ENCODE assay signal across 8 cellular contexts in the genomic region with DNA sequence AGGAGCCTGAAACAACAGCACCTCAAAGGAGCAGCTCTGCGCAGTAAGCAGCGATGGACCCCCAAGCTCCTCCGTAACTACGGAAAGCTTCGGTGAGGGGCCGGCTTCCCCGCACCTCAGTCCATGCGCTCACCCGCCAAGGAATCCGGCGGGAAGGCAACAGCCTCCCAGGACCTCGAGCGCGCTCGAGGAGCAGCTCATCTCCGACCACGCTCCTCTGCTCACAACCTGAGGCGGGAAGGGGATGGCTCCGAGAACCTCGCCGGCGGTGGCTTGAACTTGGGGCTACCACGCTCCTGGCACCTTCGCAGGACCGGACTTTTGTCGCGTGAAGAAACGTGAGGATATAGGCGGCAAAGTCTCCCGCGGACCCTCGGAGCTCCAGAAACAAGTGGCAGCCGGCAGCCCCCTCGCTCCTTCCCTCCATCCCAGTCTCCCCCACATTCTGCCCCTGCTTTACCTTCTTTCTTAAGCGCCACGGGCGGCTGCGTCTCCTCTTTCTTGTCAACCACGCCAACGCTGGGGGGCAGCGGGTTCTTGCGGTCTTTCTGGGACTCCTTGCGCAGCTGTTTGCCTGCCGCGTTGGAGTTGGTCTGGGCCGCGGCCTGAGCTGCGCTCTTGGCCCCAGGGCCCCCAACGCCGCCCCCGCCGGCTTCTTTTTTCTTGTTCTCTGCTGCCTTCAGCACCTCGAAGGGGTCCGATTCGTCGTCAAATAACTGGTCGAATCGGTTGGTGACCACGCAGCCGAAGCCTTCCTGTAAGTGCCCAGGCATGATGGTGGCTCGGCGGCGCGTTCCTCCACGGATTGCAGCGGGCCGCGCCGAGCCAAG. TPM values are rescaled to one million over a fixed set of nuclear protein-coding genes. Genes with fewer than 3 reads are reported as not detected.
DNase-seq lines count a peak whose midpoint lies in the region; ATAC-seq, FAIRE-seq and TF ChIP-seq lines count a peak whose summit lies in the region.

No MANE protein-coding gene starts in this region.

- peak overlapping the region; percentile 95 for H3K27ac Mint-ChIP-seq in CD8-positive, alpha-beta T cell

- no peak for TF ChIP-seq EP300 in tibial nerve (IDR thresholded peaks at IDR 0.05)

- POLR2A ChIA-PET in CD8-positive, alpha-beta T cell (lab: Charles Lee): interaction anchor here (1.1 to 2.9 kb wide), 8 partner anchors 11 to 505 kb away, joined by 3 to 16 read pairs (median 5); partner anchors contain the start of genes DNAI4, GADD45A and MIER1

- H3K27me3 ChIP-seq in CD8-positive, alpha-beta T cell (ENCODE audit: insufficient read depth, low read length): no peaks in the 10 kb centered on the region
- H3K27me3 ChIP-seq in neutrophil (no peaks in the 10 kb centered on the region), tibial nerve (no peaks in the 10 kb centered on the region)

- intact Hi-C loops in CD8-positive, alpha-beta T cell (cut with DNase I, micrococcal nuclease): loop anchor here (1.0 to 10.0 kb wide), 9 partner anchors 73 to 504 kb away; partner anchors contain the start of genes SLC35D1 (in 2 of the 2) and GADD45A (in 1 of the 2)

- peaks cover 61% of the 10 kb centered on the region for H3K4me1 Mint-ChIP-seq in CD8-positive, alpha-beta T cell (ENCODE audit: low read depth)

- no peak for TF ChIP-seq CTCF in CD8-positive, alpha-beta T cell (IDR thresholded peaks at IDR 0.05)
- no peak for TF ChIP-seq CTCF in fibroblast of villous mesenchyme (IDR thresholded peaks at IDR 0.05; ENCODE audit: insufficient read depth, low read depth, low read length)
- no peak for TF ChIP-seq CTCF in neutrophil (IDR thresholded peaks at IDR 0.05)
- TF ChIP-seq CTCF in tibial nerve (IDR thresholded peaks at IDR 0.05): no peak

- peaks cover 10% of the 10 kb centered on the region for H3K36me3 ChIP-seq in CD8-positive, alpha-beta T cell (ENCODE audit: insufficient read depth, low read length)
- peaks cover 13% of the 10 kb centered on the region for H3K36me3 ChIP-seq in neutrophil
- H3K36me3 ChIP-seq in tibial nerve: peaks cover 0 to 15% (median 7%) of the 10 kb centered on the region in 3 donors

- 1% methylated on average over 61 to 64 of the region's 69 CpGs for WGBS in tibial nerve, 2 donors

- peak overlapping the region; percentile 86 for H3K27ac ChIP-seq in CD8-positive, alpha-beta T cell (ENCODE audit: low read depth, low read length)
- H3K27ac ChIP-seq in neutrophil (peak overlapping the region; percentile 65), tibial nerve (peak overlapping the region; percentile 88 to 96 (median 92))

- H3K27me3 Mint-ChIP-seq in CD8-positive, alpha-beta T cell (ENCODE audit: low read depth): no peaks in the 10 kb centered on the region

- no peak for FAIRE-seq in RCC 7860 (lab: Jason Lieb, UNC)

- TF ChIP-seq POLR2A in tibial nerve (IDR thresholded peaks at IDR 0.05): peak in 1 of 2 donors; percentile 89

- H3K4me3 ChIP-seq in CD8-positive, alpha-beta T cell (ENCODE audit: low read depth, low read length): peak overlapping the region; percentile 86
- H3K4me3 ChIP-seq in fibroblast of villous mesenchyme (ENCODE audit: low read depth, low read length) (peak overlapping the region; percentile 97), neutrophil (ENCODE audit: low read depth in 1 of 2, low read length in 1 of 2) (peak overlapping the region; percentile 92 to 96), tibial nerve (peak overlapping the region; percentile 82 to 87 (median 84))

- H3K9me3 ChIP-seq in CD8-positive, alpha-beta T cell (ENCODE audit: low read length): no peaks in the 10 kb centered on the region
- H3K9me3 ChIP-seq in neutrophil (no peaks in the 10 kb centered on the region), tibial nerve (no peaks in the 10 kb centered on the region)

- peak in 5 of 7 experiments; percentile 9 to 52 (median 27) for DNase-seq in CD8-positive, alpha-beta T cell
- peak; percentile 52 for DNase-seq in M059J (ENCODE audit: low read depth)
- peak; percentile 49 for DNase-seq in activated T-cell treated with anti-CD3 and anti-CD28 coated beads, Interleukin-2, amount 50 U/mL, for 1 hour
- no peak for DNase-seq in fibroblast of villous mesenchyme (ENCODE audit: low read depth)
- no peak for DNase-seq in tibial nerve (ENCODE audit: low spot score in 2 of 2)
- no peak for DNase-seq in RCC 7860 (ENCODE audit: low spot score)

- peaks cover 55% of the 10 kb centered on the region for H3K36me3 Mint-ChIP-seq in CD8-positive, alpha-beta T cell

- peaks cover 35% of the 10 kb centered on the region for H3K4me1 ChIP-seq in CD8-positive, alpha-beta T cell (ENCODE audit: insufficient read depth, low read length)
- H3K4me1 ChIP-seq in neutrophil (ENCODE audit: control insufficient read depth in 1 of 2, insufficient read depth in 1 of 2, low read depth in 1 of 2, low read length in 1 of 2) (peaks cover 49 to 50% of the 10 kb centered on the region in 2 experiments), tibial nerve (peaks cover 0 to 56% (median 22%) of the 10 kb centered on the region in 4 donors)

- H3K4me3 Mint-ChIP-seq in CD8-positive, alpha-beta T cell: peak overlapping the region; percentile 92

- CTCF ChIA-PET in CD8-positive, alpha-beta T cell (lab: Charles Lee): interaction anchor here (0.7 to 1.8 kb wide), 4 partner anchors 14 to 433 kb away, joined by 3 to 4 read pairs (median 4); no protein-coding TSS in a partner anchor

- ATAC-seq in CD8-positive, alpha-beta T cell: peak; percentile 4
- peak; percentile 2 for ATAC-seq in GM21619 (IDR thresholded peaks at IDR 0.05; ENCODE audit: unreplicated experiment)

- no peaks in the 10 kb centered on the region for H3K9me3 Mint-ChIP-seq in CD8-positive, alpha-beta T cell

RNA-seq across cellular contexts. Expression of gene SERBP1, which starts 0.5 kb away (rescaled TPM):
- 100 to 1,000 TPM; 136 to 143 TPM for total RNA-seq in CD8-positive, alpha-beta T cell
- total RNA-seq in M059J (2014; rRNA removed; shearing (Covaris generic)): 218 and 303 TPM in 2 replicates
- total RNA-seq in fibroblast of villous mesenchyme (108 and 162 TPM in 2 replicates), tibial nerve (100 to 1,000 TPM; 173 to 241 (median 223) TPM)

Comparison
In these comparisons a context has a peak if more than half of its experiments do, and no peak if none do; other contexts are left out.
1. DNase-seq: peak in CD8-positive, alpha-beta T cell (5 of 7), M059J (single experiment) and activated T-cell treated with anti-CD3 and anti-CD28 coated beads, Interleukin-2, amount 50 U/mL, for 1 hour (single experiment); none in fibroblast of villous mesenchyme (single experiment), tibial nerve (0 of 2) and RCC 7860 (single experiment).
2. Peak in every context shown above with its lines, with median percentiles within 50 percentile points of each other: H3K27ac ChIP-seq and H3K4me3 ChIP-seq.